1 cellular context compared by ENCODE assay signal in the genomic region with DNA sequence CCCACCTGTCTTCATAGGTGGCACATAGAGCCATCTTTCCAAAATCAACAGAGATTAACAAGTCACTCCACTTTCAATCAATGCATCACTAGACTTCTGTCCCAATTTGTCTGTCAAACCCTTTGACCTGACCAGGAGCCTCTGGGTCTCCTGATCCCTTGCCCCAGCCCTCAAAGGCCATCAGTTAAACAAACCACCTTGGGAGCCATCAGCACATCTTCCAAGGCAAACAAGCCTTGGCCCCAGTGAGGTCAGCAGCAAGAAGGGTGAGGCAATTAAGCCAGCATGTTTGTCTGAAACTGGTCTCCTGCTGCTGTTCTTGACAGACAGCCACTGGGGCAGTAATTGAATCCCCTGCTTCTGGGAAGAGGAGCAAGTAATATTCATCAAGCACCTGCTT.
TF ChIP-seq lines count a peak whose summit lies in the region.

No MANE protein-coding gene starts in this region.

TF ChIP-seq in HepG2, 621 proteins besides CTCF, POLR2A, EP300 and RAD21 (continued from another document and continues in another):
- TF ChIP-seq, protein P1, sequence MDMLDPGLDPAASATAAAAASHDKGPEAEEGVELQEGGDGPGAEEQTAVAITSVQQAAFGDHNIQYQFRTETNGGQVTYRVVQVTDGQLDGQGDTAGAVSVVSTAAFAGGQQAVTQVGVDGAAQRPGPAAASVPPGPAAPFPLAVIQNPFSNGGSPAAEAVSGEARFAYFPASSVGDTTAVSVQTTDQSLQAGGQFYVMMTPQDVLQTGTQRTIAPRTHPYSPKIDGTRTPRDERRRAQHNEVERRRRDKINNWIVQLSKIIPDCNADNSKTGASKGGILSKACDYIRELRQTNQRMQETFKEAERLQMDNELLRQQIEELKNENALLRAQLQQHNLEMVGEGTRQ (IDR thresholded peaks at IDR 0.05; ENCODE audit: low read depth, low read length): no peak
- TF ChIP-seq, protein P1 (CRISPR knock-in tag; IDR thresholded peaks at IDR 0.05; ENCODE audit: borderline replicate concordance): no peak
- TF ChIP-seq ZNF343 (CRISPR knock-in tag; IDR thresholded peaks at IDR 0.05) (no peak), ZNF614 (CRISPR knock-in tag; IDR thresholded peaks at IDR 0.05; ENCODE audit: borderline replicate concordance) (0 out of 2 replicates have a peak, but pooled peaks have one; percentile 28), NFKBIZ (CRISPR knock-in tag; IDR thresholded peaks at IDR 0.05) (no peak), DMAP1 (CRISPR knock-in tag; IDR thresholded peaks at IDR 0.05) (0 out of 2 replicates have a peak, but pooled peaks have one; percentile 26), GATA4 (IDR thresholded peaks at IDR 0.05; ENCODE audit: borderline replicate concordance, low read depth) (peak; percentile 85; the same call in 1 of the 2 replicates), GLI4 (CRISPR knock-in tag; IDR thresholded peaks at IDR 0.05; ENCODE audit: borderline replicate concordance) (no peak), NCOR1 (IDR thresholded peaks at IDR 0.05; ENCODE audit: borderline replicate concordance, low read length) (peak; percentile 59; the same call in 1 of the 2 replicates), ATF1 (CRISPR knock-in tag; IDR thresholded peaks at IDR 0.05) (peak; percentile 25; the same call in 1 of the 2 replicates), HDAC2 (CRISPR knock-in tag; IDR thresholded peaks at IDR 0.05) (peak; percentile 91), PHF21A (CRISPR knock-in tag; IDR thresholded peaks at IDR 0.05) (peak; percentile 35; the same call in 1 of the 2 replicates), ZNF446 (CRISPR knock-in tag; IDR thresholded peaks at IDR 0.05) (no peak), FOXC1 (CRISPR knock-in tag; IDR thresholded peaks at IDR 0.05; ENCODE audit: borderline replicate concordance) (no peak), SOX6 (IDR thresholded peaks at IDR 0.05) (no peak), SOX6 (CRISPR knock-in tag; IDR thresholded peaks at IDR 0.05) (peak; percentile 79), MTF1 (CRISPR knock-in tag; IDR thresholded peaks at IDR 0.05) (0 out of 2 replicates have a peak, but pooled peaks have one; percentile 23), FOXA1 (IDR thresholded peaks at IDR 0.05) (no peak), FOXA1 (CRISPR knock-in tag; IDR thresholded peaks at IDR 0.05) (peak; percentile 94), PLRG1 (conservative IDR thresholded peaks at IDR 0.05) (no peak), ZNF605 (CRISPR knock-in tag; IDR thresholded peaks at IDR 0.05) (0 out of 2 replicates have a peak, but pooled peaks have one; percentile 51), NR2F2 (IDR thresholded peaks at IDR 0.05; ENCODE audit: borderline replicate concordance, low read depth) (peak; percentile 94), ZNF232 (CRISPR knock-in tag; IDR thresholded peaks at IDR 0.05; ENCODE audit: borderline replicate concordance) (no peak), MIER3 (CRISPR knock-in tag; IDR thresholded peaks at IDR 0.05; ENCODE audit: borderline replicate concordance) (peak; percentile 37; the same call in 1 of the 2 replicates), TEAD3 (CRISPR knock-in tag; optimal IDR thresholded peaks at IDR 0.05; ENCODE audit: borderline replicate concordance) (peak; percentile 46), AGO2 (optimal IDR thresholded peaks at IDR 0.05; ENCODE audit: low read depth, low read length) (no peak), FOSL1 (CRISPR knock-in tag; IDR thresholded peaks at IDR 0.05; ENCODE audit: borderline replicate concordance) (peak; percentile 44; the same call in 1 of the 2 replicates), NR2C2 (CRISPR knock-in tag; IDR thresholded peaks at IDR 0.05; ENCODE audit: borderline replicate concordance) (peak; percentile 80), ZBTB38 (CRISPR knock-in tag; IDR thresholded peaks at IDR 0.05) (0 out of 2 replicates have a peak, but pooled peaks have one; percentile 39), ZBTB7B (CRISPR knock-in tag; IDR thresholded peaks at IDR 0.05) (peak; percentile 88; the same call in 1 of the 2 replicates), FOXA3 (CRISPR knock-in tag; IDR thresholded peaks at IDR 0.05) (peak; percentile 88), ZNF136 (CRISPR knock-in tag; IDR thresholded peaks at IDR 0.05; ENCODE audit: low read depth) (no peak), REL (CRISPR knock-in tag; conservative IDR thresholded peaks at IDR 0.05) (0 out of 2 replicates have a peak, but pooled peaks have one; percentile 32)
- TF ChIP-seq, protein P2, sequence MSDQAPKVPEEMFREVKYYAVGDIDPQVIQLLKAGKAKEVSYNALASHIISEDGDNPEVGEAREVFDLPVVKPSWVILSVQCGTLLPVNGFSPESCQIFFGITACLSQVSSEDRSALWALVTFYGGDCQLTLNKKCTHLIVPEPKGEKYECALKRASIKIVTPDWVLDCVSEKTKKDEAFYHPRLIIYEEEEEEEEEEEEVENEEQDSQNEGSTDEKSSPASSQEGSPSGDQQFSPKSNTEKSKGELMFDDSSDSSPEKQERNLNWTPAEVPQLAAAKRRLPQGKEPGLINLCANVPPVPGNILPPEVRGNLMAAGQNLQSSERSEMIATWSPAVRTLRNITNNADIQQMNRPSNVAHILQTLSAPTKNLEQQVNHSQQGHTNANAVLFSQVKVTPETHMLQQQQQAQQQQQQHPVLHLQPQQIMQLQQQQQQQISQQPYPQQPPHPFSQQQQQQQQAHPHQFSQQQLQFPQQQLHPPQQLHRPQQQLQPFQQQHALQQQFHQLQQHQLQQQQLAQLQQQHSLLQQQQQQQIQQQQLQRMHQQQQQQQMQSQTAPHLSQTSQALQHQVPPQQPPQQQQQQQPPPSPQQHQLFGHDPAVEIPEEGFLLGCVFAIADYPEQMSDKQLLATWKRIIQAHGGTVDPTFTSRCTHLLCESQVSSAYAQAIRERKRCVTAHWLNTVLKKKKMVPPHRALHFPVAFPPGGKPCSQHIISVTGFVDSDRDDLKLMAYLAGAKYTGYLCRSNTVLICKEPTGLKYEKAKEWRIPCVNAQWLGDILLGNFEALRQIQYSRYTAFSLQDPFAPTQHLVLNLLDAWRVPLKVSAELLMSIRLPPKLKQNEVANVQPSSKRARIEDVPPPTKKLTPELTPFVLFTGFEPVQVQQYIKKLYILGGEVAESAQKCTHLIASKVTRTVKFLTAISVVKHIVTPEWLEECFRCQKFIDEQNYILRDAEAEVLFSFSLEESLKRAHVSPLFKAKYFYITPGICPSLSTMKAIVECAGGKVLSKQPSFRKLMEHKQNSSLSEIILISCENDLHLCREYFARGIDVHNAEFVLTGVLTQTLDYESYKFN (CRISPR knock-in tag; conservative IDR thresholded peaks at IDR 0.05): peak; percentile 82
- TF ChIP-seq, protein P3, sequence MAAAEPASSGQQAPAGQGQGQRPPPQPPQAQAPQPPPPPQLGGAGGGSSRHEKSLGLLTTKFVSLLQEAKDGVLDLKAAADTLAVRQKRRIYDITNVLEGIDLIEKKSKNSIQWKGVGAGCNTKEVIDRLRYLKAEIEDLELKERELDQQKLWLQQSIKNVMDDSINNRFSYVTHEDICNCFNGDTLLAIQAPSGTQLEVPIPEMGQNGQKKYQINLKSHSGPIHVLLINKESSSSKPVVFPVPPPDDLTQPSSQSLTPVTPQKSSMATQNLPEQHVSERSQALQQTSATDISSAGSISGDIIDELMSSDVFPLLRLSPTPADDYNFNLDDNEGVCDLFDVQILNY (CRISPR knock-in tag; conservative IDR thresholded peaks at IDR 0.05): no peak
- TF ChIP-seq, protein P4, sequence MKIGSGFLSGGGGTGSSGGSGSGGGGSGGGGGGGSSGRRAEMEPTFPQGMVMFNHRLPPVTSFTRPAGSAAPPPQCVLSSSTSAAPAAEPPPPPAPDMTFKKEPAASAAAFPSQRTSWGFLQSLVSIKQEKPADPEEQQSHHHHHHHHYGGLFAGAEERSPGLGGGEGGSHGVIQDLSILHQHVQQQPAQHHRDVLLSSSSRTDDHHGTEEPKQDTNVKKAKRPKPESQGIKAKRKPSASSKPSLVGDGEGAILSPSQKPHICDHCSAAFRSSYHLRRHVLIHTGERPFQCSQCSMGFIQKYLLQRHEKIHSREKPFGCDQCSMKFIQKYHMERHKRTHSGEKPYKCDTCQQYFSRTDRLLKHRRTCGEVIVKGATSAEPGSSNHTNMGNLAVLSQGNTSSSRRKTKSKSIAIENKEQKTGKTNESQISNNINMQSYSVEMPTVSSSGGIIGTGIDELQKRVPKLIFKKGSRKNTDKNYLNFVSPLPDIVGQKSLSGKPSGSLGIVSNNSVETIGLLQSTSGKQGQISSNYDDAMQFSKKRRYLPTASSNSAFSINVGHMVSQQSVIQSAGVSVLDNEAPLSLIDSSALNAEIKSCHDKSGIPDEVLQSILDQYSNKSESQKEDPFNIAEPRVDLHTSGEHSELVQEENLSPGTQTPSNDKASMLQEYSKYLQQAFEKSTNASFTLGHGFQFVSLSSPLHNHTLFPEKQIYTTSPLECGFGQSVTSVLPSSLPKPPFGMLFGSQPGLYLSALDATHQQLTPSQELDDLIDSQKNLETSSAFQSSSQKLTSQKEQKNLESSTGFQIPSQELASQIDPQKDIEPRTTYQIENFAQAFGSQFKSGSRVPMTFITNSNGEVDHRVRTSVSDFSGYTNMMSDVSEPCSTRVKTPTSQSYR (CRISPR knock-in tag; IDR thresholded peaks at IDR 0.05; ENCODE audit: borderline replicate concordance): peak; percentile 34; the same call in 1 of the 2 replicates
- TF ChIP-seq, protein P5, sequence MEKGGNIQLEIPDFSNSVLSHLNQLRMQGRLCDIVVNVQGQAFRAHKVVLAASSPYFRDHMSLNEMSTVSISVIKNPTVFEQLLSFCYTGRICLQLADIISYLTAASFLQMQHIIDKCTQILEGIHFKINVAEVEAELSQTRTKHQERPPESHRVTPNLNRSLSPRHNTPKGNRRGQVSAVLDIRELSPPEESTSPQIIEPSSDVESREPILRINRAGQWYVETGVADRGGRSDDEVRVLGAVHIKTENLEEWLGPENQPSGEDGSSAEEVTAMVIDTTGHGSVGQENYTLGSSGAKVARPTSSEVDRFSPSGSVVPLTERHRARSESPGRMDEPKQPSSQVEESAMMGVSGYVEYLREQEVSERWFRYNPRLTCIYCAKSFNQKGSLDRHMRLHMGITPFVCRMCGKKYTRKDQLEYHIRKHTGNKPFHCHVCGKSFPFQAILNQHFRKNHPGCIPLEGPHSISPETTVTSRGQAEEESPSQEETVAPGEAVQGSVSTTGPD (CRISPR knock-in tag; IDR thresholded peaks at IDR 0.05): no peak
- TF ChIP-seq, protein P6, sequence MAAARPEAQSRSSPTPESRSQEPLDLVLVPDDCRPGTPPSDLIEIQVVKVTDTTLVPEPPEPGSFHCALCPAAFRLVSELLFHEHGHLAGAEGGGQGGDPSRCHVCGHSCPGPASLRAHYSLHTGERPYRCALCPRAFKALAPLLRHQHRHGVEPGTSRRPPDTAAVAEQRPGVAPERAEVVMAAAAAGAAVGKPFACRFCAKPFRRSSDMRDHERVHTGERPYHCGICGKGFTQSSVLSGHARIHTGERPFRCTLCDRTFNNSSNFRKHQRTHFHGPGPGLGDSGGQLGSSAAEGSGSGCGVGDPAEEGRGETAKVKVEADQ (CRISPR knock-in tag; IDR thresholded peaks at IDR 0.05; ENCODE audit: borderline replicate concordance): peak; percentile 24; the same call in 1 of the 2 replicates
- TF ChIP-seq, protein P7, sequence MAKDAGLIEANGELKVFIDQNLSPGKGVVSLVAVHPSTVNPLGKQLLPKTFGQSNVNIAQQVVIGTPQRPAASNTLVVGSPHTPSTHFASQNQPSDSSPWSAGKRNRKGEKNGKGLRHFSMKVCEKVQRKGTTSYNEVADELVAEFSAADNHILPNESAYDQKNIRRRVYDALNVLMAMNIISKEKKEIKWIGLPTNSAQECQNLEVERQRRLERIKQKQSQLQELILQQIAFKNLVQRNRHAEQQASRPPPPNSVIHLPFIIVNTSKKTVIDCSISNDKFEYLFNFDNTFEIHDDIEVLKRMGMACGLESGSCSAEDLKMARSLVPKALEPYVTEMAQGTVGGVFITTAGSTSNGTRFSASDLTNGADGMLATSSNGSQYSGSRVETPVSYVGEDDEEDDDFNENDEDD (CRISPR knock-in tag; IDR thresholded peaks at IDR 0.05; ENCODE audit: borderline replicate concordance): peak; percentile 34; the same call in 1 of the 2 replicates
- TF ChIP-seq, protein P8, sequence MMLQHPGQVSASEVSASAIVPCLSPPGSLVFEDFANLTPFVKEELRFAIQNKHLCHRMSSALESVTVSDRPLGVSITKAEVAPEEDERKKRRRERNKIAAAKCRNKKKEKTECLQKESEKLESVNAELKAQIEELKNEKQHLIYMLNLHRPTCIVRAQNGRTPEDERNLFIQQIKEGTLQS (CRISPR knock-in tag; IDR thresholded peaks at IDR 0.05): peak; percentile 84
- TF ChIP-seq, protein P9, sequence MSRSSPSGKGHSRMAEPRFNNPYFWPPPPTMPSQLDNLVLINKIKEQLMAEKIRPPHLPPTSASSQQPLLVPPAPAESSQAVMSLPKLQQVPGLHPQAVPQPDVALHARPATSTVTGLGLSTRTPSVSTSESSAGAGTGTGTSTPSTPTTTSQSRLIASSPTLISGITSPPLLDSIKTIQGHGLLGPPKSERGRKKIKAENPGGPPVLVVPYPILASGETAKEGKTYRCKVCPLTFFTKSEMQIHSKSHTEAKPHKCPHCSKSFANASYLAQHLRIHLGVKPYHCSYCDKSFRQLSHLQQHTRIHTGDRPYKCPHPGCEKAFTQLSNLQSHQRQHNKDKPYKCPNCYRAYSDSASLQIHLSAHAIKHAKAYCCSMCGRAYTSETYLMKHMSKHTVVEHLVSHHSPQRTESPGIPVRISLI (CRISPR knock-in tag; IDR thresholded peaks at IDR 0.05; ENCODE audit: borderline replicate concordance): no peak
- TF ChIP-seq, protein P10, sequence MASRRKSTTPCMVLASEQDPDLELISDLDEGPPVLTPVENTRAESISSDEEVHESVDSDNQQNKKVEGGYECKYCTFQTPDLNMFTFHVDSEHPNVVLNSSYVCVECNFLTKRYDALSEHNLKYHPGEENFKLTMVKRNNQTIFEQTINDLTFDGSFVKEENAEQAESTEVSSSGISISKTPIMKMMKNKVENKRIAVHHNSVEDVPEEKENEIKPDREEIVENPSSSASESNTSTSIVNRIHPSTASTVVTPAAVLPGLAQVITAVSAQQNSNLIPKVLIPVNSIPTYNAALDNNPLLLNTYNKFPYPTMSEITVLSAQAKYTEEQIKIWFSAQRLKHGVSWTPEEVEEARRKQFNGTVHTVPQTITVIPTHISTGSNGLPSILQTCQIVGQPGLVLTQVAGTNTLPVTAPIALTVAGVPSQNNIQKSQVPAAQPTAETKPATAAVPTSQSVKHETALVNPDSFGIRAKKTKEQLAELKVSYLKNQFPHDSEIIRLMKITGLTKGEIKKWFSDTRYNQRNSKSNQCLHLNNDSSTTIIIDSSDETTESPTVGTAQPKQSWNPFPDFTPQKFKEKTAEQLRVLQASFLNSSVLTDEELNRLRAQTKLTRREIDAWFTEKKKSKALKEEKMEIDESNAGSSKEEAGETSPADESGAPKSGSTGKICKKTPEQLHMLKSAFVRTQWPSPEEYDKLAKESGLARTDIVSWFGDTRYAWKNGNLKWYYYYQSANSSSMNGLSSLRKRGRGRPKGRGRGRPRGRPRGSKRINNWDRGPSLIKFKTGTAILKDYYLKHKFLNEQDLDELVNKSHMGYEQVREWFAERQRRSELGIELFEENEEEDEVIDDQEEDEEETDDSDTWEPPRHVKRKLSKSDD (CRISPR knock-in tag; IDR thresholded peaks at IDR 0.05; ENCODE audit: low read depth): peak; percentile 62; the same call in 1 of the 2 replicates
